32 cellular contexts compared by ENCODE assay signal in the genomic region with DNA sequence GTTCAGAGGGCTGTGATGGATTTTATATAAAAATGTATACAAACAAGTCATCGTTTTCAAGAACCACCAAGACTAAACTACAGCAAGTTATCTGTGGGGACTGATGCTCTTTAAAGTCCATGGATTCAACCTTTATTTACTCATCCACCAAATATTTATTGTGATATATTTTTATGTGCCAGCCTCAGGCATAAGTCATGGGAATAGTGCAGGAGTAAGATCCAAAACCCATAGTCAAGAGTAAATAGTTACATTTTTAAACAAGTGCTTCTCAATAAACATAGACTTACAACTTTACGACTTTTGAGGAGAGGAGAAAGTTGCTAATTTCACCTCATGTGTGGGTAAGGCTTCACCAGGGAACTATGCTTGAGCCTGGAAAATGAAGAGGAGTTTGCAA.
"Had no signal": no experiment of that assay in that cellular context is flagged by ENCODE, and none has a peak within 500 bp of the region (broad histone marks: within the 10 kb centered on the region; RNA-seq: fewer than 3 reads in every experiment).

No MANE protein-coding gene starts in this region.

- H3K27me3 ChIP-seq: adrenal gland, breast epithelium, cardiac muscle cell, colonic mucosa, esophagus squamous epithelium had no signal

- H3K27ac Mint-ChIP-seq: activated CD4-positive, alpha-beta memory T cell treated with anti-CD3 and anti-CD28 coated beads for 36 hours; activated CD4-positive, alpha-beta T cell treated with anti-CD3 and anti-CD28 coated beads for 36 hours; activated CD4-positive, alpha-beta T cell treated with anti-CD3 and anti-CD28 coated beads, Interleukin-2, amount 10 ng/mL, durations not matched to agents 24 days and 14 days; activated CD8-positive, alpha-beta memory T cell treated with anti-CD3 and anti-CD28 coated beads, Interleukin-2, amount 10 ng/mL, durations not matched to agents 7 days and 5 days; activated CD8-positive, alpha-beta T cell treated with anti-CD3 and anti-CD28 coated beads, Interleukin-2, amount 10 ng/mL, durations not matched to agents 7 days and 5 days; activated naive CD4-positive, alpha-beta T cell treated with anti-CD3 and anti-CD28 coated beads for 36 hours; activated naive CD4-positive, alpha-beta T cell treated with anti-CD3 and anti-CD28 coated beads, Interleukin-2, amount 50 U/mL, for 24 hours; activated naive CD8-positive, alpha-beta T cell treated with anti-CD3 and anti-CD28 coated beads for 36 hours; activated naive CD8-positive, alpha-beta T cell treated with anti-CD3 and anti-CD28 coated beads, Interleukin-2, amount 50 U/mL, for 24 hours; activated T-helper 1 cell treated with anti-CD3 and anti-CD28 coated beads, Interleukin-12 subunit alpha, Interleukin-12 subunit beta, Interleukin-2, Interleukin-4 antibody, amounts not matched to agents 30 ng/mL and 10 ng/mL and 1 ng/mL, durations not matched to agents 14 hours and 24 hours and 36 hours; activated T-helper 2 cell treated with anti-CD3 and anti-CD28 coated beads, Interferon-gamma antibody, Interleukin-2, Interleukin-4, amounts not matched to agents 10 μg/mL and 5 μg/mL and 100 μg/mL, durations not matched to agents 14 hours and 24 hours and 36 hours; brain had no signal

- ATAC-seq: activated CD4-positive, alpha-beta T cell treated with anti-CD3 and anti-CD28 coated beads for 36 hours; activated CD8-positive, alpha-beta memory T cell treated with anti-CD3 and anti-CD28 coated beads, Interleukin-2, amount 10 ng/mL, durations not matched to agents 7 days and 5 days; activated CD8-positive, alpha-beta T cell treated with anti-CD3 and anti-CD28 coated beads, Interleukin-2, amount 10 ng/mL, durations not matched to agents 7 days and 5 days; activated naive CD8-positive, alpha-beta T cell treated with anti-CD3 and anti-CD28 coated beads, Interleukin-2, amount 50 U/mL, for 24 hours had no signal

- H3K4me1 ChIP-seq: breast epithelium, colonic mucosa, esophagus squamous epithelium had no signal

- H3K9me3 ChIP-seq: adrenal gland, breast epithelium, colonic mucosa, esophagus squamous epithelium had no signal

- H3K27me3 Mint-ChIP-seq: activated CD4-positive, alpha-beta memory T cell treated with anti-CD3 and anti-CD28 coated beads for 36 hours; activated CD4-positive, alpha-beta T cell treated with anti-CD3 and anti-CD28 coated beads for 36 hours; activated CD4-positive, alpha-beta T cell treated with anti-CD3 and anti-CD28 coated beads, Interleukin-2, amount 10 ng/mL, durations not matched to agents 24 days and 14 days; activated CD8-positive, alpha-beta memory T cell treated with anti-CD3 and anti-CD28 coated beads, Interleukin-2, amount 10 ng/mL, durations not matched to agents 7 days and 5 days; activated naive CD4-positive, alpha-beta T cell treated with anti-CD3 and anti-CD28 coated beads, Interleukin-2, amount 50 U/mL, for 24 hours; activated naive CD8-positive, alpha-beta T cell treated with anti-CD3 and anti-CD28 coated beads for 36 hours; activated naive CD8-positive, alpha-beta T cell treated with anti-CD3 and anti-CD28 coated beads, Interleukin-2, amount 50 U/mL, for 24 hours; brain had no signal

- H3K27ac ChIP-seq: adrenal gland, breast epithelium, colonic mucosa, epithelial cell of prostate, esophagus squamous epithelium had no signal

- H3K36me3 Mint-ChIP-seq: activated naive CD4-positive, alpha-beta T cell treated with anti-CD3 and anti-CD28 coated beads, Interleukin-2, amount 50 U/mL, for 24 hours; activated naive CD8-positive, alpha-beta T cell treated with anti-CD3 and anti-CD28 coated beads for 36 hours had no signal

- H3K4me3 Mint-ChIP-seq: activated CD4-positive, alpha-beta memory T cell treated with anti-CD3 and anti-CD28 coated beads for 36 hours; activated CD4-positive, alpha-beta T cell treated with anti-CD3 and anti-CD28 coated beads for 36 hours; activated CD4-positive, alpha-beta T cell treated with anti-CD3 and anti-CD28 coated beads, Interleukin-2, amount 10 ng/mL, durations not matched to agents 24 days and 14 days; activated CD8-positive, alpha-beta memory T cell treated with anti-CD3 and anti-CD28 coated beads, Interleukin-2, amount 10 ng/mL, durations not matched to agents 7 days and 5 days; activated CD8-positive, alpha-beta T cell treated with anti-CD3 and anti-CD28 coated beads, Interleukin-2, amount 10 ng/mL, durations not matched to agents 7 days and 5 days; activated naive CD4-positive, alpha-beta T cell treated with anti-CD3 and anti-CD28 coated beads for 36 hours; activated naive CD4-positive, alpha-beta T cell treated with anti-CD3 and anti-CD28 coated beads, Interleukin-2, amount 50 U/mL, for 24 hours; activated naive CD8-positive, alpha-beta T cell treated with anti-CD3 and anti-CD28 coated beads for 36 hours; activated naive CD8-positive, alpha-beta T cell treated with anti-CD3 and anti-CD28 coated beads, Interleukin-2, amount 50 U/mL, for 24 hours; activated T-helper 1 cell treated with anti-CD3 and anti-CD28 coated beads, Interleukin-12 subunit alpha, Interleukin-12 subunit beta, Interleukin-2, Interleukin-4 antibody, amounts not matched to agents 30 ng/mL and 10 ng/mL and 1 ng/mL, durations not matched to agents 14 hours and 24 hours and 36 hours; brain had no signal

- H3K36me3 ChIP-seq: adrenal gland, breast epithelium, cardiac muscle cell, colonic mucosa, esophagus squamous epithelium had no signal

- H3K9me3 Mint-ChIP-seq: activated CD4-positive, alpha-beta memory T cell treated with anti-CD3 and anti-CD28 coated beads for 36 hours; activated CD4-positive, alpha-beta T cell treated with anti-CD3 and anti-CD28 coated beads, Interleukin-2, amount 10 ng/mL, durations not matched to agents 24 days and 14 days; activated naive CD4-positive, alpha-beta T cell treated with anti-CD3 and anti-CD28 coated beads for 36 hours; activated naive CD4-positive, alpha-beta T cell treated with anti-CD3 and anti-CD28 coated beads, Interleukin-2, amount 50 U/mL, for 24 hours; activated naive CD8-positive, alpha-beta T cell treated with anti-CD3 and anti-CD28 coated beads for 36 hours; activated naive CD8-positive, alpha-beta T cell treated with anti-CD3 and anti-CD28 coated beads, Interleukin-2, amount 50 U/mL, for 24 hours; activated T-helper 1 cell treated with anti-CD3 and anti-CD28 coated beads, Interleukin-12 subunit alpha, Interleukin-12 subunit beta, Interleukin-2, Interleukin-4 antibody, amounts not matched to agents 30 ng/mL and 10 ng/mL and 1 ng/mL, durations not matched to agents 14 hours and 24 hours and 36 hours; activated T-helper 2 cell treated with anti-CD3 and anti-CD28 coated beads, Interferon-gamma antibody, Interleukin-2, Interleukin-4, amounts not matched to agents 10 μg/mL and 5 μg/mL and 100 μg/mL, durations not matched to agents 14 hours and 24 hours and 36 hours; brain had no signal

- DNase-seq: activated CD4-positive, alpha-beta memory T cell treated with anti-CD3 and anti-CD28 coated beads for 36 hours; activated CD4-positive, alpha-beta T cell treated with anti-CD3 and anti-CD28 coated beads for 36 hours; activated CD4-positive, alpha-beta T cell treated with anti-CD3 and anti-CD28 coated beads, Interleukin-2, amount 10 ng/mL, durations not matched to agents 24 days and 14 days; activated CD4-positive, CD25-positive, alpha-beta regulatory T cell; activated CD4-positive, CD25-positive, alpha-beta regulatory T cell treated with anti-CD3 and anti-CD28 coated beads, Interleukin-2, amount 50 U/mL, for 72 hours; activated CD8-positive, alpha-beta memory T cell treated with anti-CD3 and anti-CD28 coated beads, Interleukin-2, amount 10 ng/mL, durations not matched to agents 7 days and 5 days; activated CD8-positive, alpha-beta memory T cell treated with anti-CD3 and anti-CD28 coated beads, Interleukin-2, amount 50 U/mL, for 4 hours; activated CD8-positive, alpha-beta T cell treated with anti-CD3 and anti-CD28 coated beads, Interleukin-2, amount 10 ng/mL, durations not matched to agents 7 days and 5 days; activated effector memory CD4-positive, alpha-beta T cell treated with anti-CD3 and anti-CD28 coated beads, Interleukin-2, amount 50 U/mL, for 16 hours; activated naive CD4-positive, alpha-beta T cell treated with anti-CD3 and anti-CD28 coated beads for 36 hours; activated naive CD8-positive, alpha-beta T cell treated with anti-CD3 and anti-CD28 coated beads for 36 hours; activated naive CD8-positive, alpha-beta T cell treated with anti-CD3 and anti-CD28 coated beads, Interleukin-2, amount 50 U/mL, for 24 hours; activated T-cell treated with anti-CD3 and anti-CD28 coated beads, Interleukin-2, amount 50 U/mL, for 1 hour; activated T-cell treated with anti-CD3 and anti-CD28 coated beads, Interleukin-2, amount 50 U/mL, for 48 hours; adrenal gland; amygdala; aorta; central memory CD4-positive, alpha-beta T cell; cerebellar nuclear complex; colonic mucosa; effector CD8-positive, alpha-beta T cell; esophagus squamous epithelium; foreskin fibroblast; head of caudate nucleus; hippocampal formation had no signal

- H3K4me1 Mint-ChIP-seq: activated CD4-positive, alpha-beta T cell treated with anti-CD3 and anti-CD28 coated beads for 36 hours; activated CD4-positive, alpha-beta T cell treated with anti-CD3 and anti-CD28 coated beads, Interleukin-2, amount 10 ng/mL, durations not matched to agents 24 days and 14 days; activated CD8-positive, alpha-beta memory T cell treated with anti-CD3 and anti-CD28 coated beads, Interleukin-2, amount 10 ng/mL, durations not matched to agents 7 days and 5 days; activated naive CD4-positive, alpha-beta T cell treated with anti-CD3 and anti-CD28 coated beads, Interleukin-2, amount 50 U/mL, for 24 hours; activated naive CD8-positive, alpha-beta T cell treated with anti-CD3 and anti-CD28 coated beads for 36 hours; activated naive CD8-positive, alpha-beta T cell treated with anti-CD3 and anti-CD28 coated beads, Interleukin-2, amount 50 U/mL, for 24 hours had no signal

- H3K4me3 ChIP-seq: adrenal gland, breast epithelium, cardiac muscle cell, colonic mucosa, esophagus squamous epithelium had no signal
